10 cellular contexts compared by ENCODE assay signal in genomic region chr13:110640591-110641029, GRCh38. TPM values are rescaled to one million over a fixed set of nuclear protein-coding genes. Genes with fewer than 3 reads are reported as not detected.
DNase-seq lines count a peak whose midpoint lies in the region; ATAC-seq and TF ChIP-seq lines count a peak whose summit lies in the region.
"Had no signal": no experiment of that assay in that cellular context is flagged by ENCODE, and none has a peak within 500 bp of the region (broad histone marks: within the 10 kb centered on the region; RNA-seq: fewer than 3 reads in every experiment).

No MANE protein-coding gene starts in this region.

- no peaks in the 10 kb centered on the region for H3K27me3 ChIP-seq in OCI-LY1 (ENCODE audit: insufficient read depth, low read length)

- H2AFZ ChIP-seq in OCI-LY1 (ENCODE audit: low read length): no peak overlapping the region

- intact Hi-C loops in natural killer cell (cut with micrococcal nuclease): no loop called here

- H3K36me3 Mint-ChIP-seq in brain (peaks cover 66% of the 10 kb centered on the region), natural killer cell (no peaks in the 10 kb centered on the region)
- H3K36me3 Mint-ChIP-seq in stimulated activated memory B cell treated with anti-CD40 and anti-IgM and Interleukin-4, amounts not matched to agents 10 μg/mL and 1 μg/mL and 100 μg/mL, for 72 hours: peaks cover 56% of the 10 kb centered on the region

- H3K79me2 ChIP-seq in OCI-LY1 (ENCODE audit: insufficient read depth, low read length): no peaks in the 10 kb centered on the region

- H3K27me3 Mint-ChIP-seq in brain (no peaks in the 10 kb centered on the region), natural killer cell (ENCODE audit: low read depth in 2 of 2) (no peaks in the 10 kb centered on the region)
- no peaks in the 10 kb centered on the region for H3K27me3 Mint-ChIP-seq in stimulated activated memory B cell treated with anti-CD40 and anti-IgM and Interleukin-4, amounts not matched to agents 10 μg/mL and 1 μg/mL and 100 μg/mL, for 72 hours

- TF ChIP-seq CTCF in OCI-LY1 (IDR thresholded peaks at IDR 0.05; ENCODE audit: low read length) (no peak), brain (conservative IDR thresholded peaks at IDR 0.05) (no peak), natural killer cell (IDR thresholded peaks at IDR 0.05) (no peak)

- H3K36me3 ChIP-seq in OCI-LY1 (ENCODE audit: insufficient read depth, low read length): peaks cover 83% of the 10 kb centered on the region

- H3K9me2 ChIP-seq in OCI-LY1 (ENCODE audit: low read depth, low read length): no peaks in the 10 kb centered on the region

- H3K4me1 ChIP-seq in OCI-LY1 (ENCODE audit: insufficient read depth, low read length, severe bottlenecking): peaks cover 79% of the 10 kb centered on the region

- peak overlapping the region; percentile 1; the same call in 1 of the 2 replicates for H3K4me2 ChIP-seq in OCI-LY1 (ENCODE audit: low read length)

- H3K27ac Mint-ChIP-seq in brain (peak overlapping the region; percentile 6 to 90 (median 87)), natural killer cell (peak overlapping the region in 1 of 2 donors; percentile 65)
- peak overlapping the region; percentile 46 for H3K27ac Mint-ChIP-seq in stimulated activated memory B cell treated with anti-CD40 and anti-IgM and Interleukin-4, amounts not matched to agents 10 μg/mL and 1 μg/mL and 100 μg/mL, for 72 hours

- ATAC-seq in stimulated activated memory B cell treated with anti-CD40 and anti-IgM and Interleukin-4, amounts not matched to agents 10 μg/mL and 1 μg/mL and 100 μg/mL, for 72 hours: no peak
- no peak for ATAC-seq in natural killer cell
- ATAC-seq in HG02884 (IDR thresholded peaks at IDR 0.05; ENCODE audit: unreplicated experiment): no peak

- no peak overlapping the region for H3K4me3 Mint-ChIP-seq in brain
- no peak overlapping the region for H3K4me3 Mint-ChIP-seq in stimulated activated memory B cell treated with anti-CD40 and anti-IgM and Interleukin-4, amounts not matched to agents 10 μg/mL and 1 μg/mL and 100 μg/mL, for 72 hours
- H3K4me3 Mint-ChIP-seq in natural killer cell: no peak overlapping the region

- no peaks in the 10 kb centered on the region for H3K9me3 ChIP-seq in OCI-LY1 (ENCODE audit: low read length)

- H3K9ac ChIP-seq in OCI-LY1 (ENCODE audit: low read length): no peak overlapping the region; the same call in 1 of the 2 replicates

- no peak overlapping the region for H3K4me3 ChIP-seq in OCI-LY1 (ENCODE audit: low read depth, low read length, poor library complexity, severe bottlenecking)
- H3K4me3 ChIP-seq: lung had no signal

- DNase-seq in kidney tubule cell (ENCODE audit: low spot score) (peak; percentile 46), natural killer cell (no peak), NCI-H1105 (lab: John Stamatoyannopoulos, UW) (no peak)
- DNase-seq: amygdala, NCI-H1417 had no signal

- H3F3A ChIP-seq in OCI-LY1 (ENCODE audit: insufficient read depth, low read length): 0 out of 2 replicates have a peak, but pooled peaks cover 2% of the 10 kb centered on the region

- H3K4me1 Mint-ChIP-seq in brain (peaks cover 18% of the 10 kb centered on the region), natural killer cell (no peaks in the 10 kb centered on the region)
- peaks cover 27% of the 10 kb centered on the region for H3K4me1 Mint-ChIP-seq in stimulated activated memory B cell treated with anti-CD40 and anti-IgM and Interleukin-4, amounts not matched to agents 10 μg/mL and 1 μg/mL and 100 μg/mL, for 72 hours

- no peaks in the 10 kb centered on the region for H4K20me1 ChIP-seq in OCI-LY1 (ENCODE audit: insufficient read depth, low read length)

- no peaks in the 10 kb centered on the region for H3K9me3 Mint-ChIP-seq in brain
- H3K9me3 Mint-ChIP-seq in stimulated activated memory B cell treated with anti-CD40 and anti-IgM and Interleukin-4, amounts not matched to agents 10 μg/mL and 1 μg/mL and 100 μg/mL, for 72 hours: no peaks in the 10 kb centered on the region
- no peaks in the 10 kb centered on the region for H3K9me3 Mint-ChIP-seq in natural killer cell

- H3K27ac ChIP-seq in OCI-LY1 (ENCODE audit: low read depth, low read length, poor library complexity, severe bottlenecking): peak overlapping the region; percentile 93

RNA-seq across cellular contexts. Expression of gene NAXD, which starts 25.3 kb away (rescaled TPM):
- 45.8 TPM for polyA plus RNA-seq in brain (ENCODE audit: insufficient read depth, low read depth, low replicate concordance)
- total RNA-seq in natural killer cell: 10 to 100 TPM in 2 of 3 donors, 1 to 10 TPM in 1; 6.8 to 14.0 (median 12.0) TPM
